ENCODE assay signal across 8 cellular contexts in the genomic region with DNA sequence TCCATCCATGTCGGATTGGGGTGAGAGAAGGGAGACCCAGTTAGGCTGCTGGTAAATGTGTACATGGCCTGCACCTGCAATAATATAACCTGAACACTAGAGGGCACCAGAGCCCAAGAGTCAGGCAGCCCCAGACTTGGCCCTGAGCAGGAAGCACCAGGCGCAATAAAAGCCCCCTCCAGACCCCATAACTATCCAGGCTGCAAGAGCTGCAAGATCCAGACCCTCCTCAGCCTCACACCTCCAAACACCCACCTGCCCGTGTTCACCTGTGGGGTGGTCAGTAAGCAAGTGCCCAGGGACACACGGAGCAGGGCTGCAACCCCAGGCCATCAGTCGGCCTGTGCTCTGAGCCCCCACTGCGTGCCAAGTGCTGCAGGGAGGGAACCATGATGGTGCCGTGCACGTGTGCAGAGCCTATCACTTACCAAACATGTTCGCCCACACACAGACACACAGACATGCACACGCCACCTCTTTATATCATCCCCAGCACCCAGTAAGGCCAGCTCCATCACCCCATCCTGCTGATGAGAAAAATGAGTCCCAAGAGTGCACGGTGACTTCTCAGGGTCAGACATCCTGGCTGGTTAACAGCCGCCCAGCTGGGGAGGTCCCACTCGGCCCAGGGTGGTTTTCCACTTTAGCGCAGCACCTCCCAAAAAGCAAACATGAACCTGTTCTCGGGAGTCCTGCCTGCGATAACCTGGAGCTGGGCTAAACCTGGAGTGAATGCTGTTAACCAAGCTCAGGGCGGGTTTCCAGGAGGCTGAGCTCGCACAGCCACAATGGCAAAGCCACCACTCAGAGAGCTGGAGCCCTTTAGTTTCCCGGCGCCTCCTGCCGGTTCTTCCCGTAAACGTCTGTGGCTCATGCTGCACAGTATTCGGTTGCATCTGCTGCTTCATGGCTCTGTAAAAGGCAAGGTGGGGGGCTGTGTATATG.
DNase-seq lines count a peak whose midpoint lies in the region; ATAC-seq and TF ChIP-seq lines count a peak whose summit lies in the region.

No MANE protein-coding gene starts in this region.

- H3K27me3 ChIP-seq in osteoblast (ENCODE audit: insufficient read depth, low read length) = no peaks in the 10 kb centered on the region

- ATAC-seq in GM19455 (IDR thresholded peaks at IDR 0.05; ENCODE audit: unreplicated experiment) (peak; percentile 78), GM18873 (IDR thresholded peaks at IDR 0.05; ENCODE audit: low FRiP score, unreplicated experiment) (no peak)

- in situ Hi-C loops in KBM-7 (cut with MboI; ENCODE audit: low pct_unique_long_range_greater_than_20kb, low sequenced_read_pairs) = loop anchor here (25.0 kb wide), 2 partner anchors 702 to 802 kb away; a partner anchor contains a TSS

- no peak overlapping the region for H2AFZ ChIP-seq in osteoblast (ENCODE audit: low read length)

- no peak overlapping the region for H3K4me3 ChIP-seq in osteoblast (ENCODE audit: insufficient read depth, low read length)

- H3K9me3 ChIP-seq in osteoblast (ENCODE audit: low read depth, low read length) = no peaks in the 10 kb centered on the region

- no peak overlapping the region for H3K27ac ChIP-seq in osteoblast (ENCODE audit: low read depth, low read length)

- peak; percentile 90 for TF ChIP-seq CTCF in osteoblast (IDR thresholded peaks at IDR 0.05; ENCODE audit: extremely low read depth, low read depth, low read length)

- H3K4me1 ChIP-seq in osteoblast (ENCODE audit: insufficient read depth, low read length) = peaks cover 7% of the 10 kb centered on the region

- H3K4me2 ChIP-seq in osteoblast (ENCODE audit: insufficient read depth, low read length) = peak overlapping the region; percentile 55

- peaks cover 40% of the 10 kb centered on the region for H4K20me1 ChIP-seq in osteoblast (ENCODE audit: insufficient read depth, low read length)

- no peaks in the 10 kb centered on the region for H3K36me3 ChIP-seq in osteoblast (ENCODE audit: insufficient read depth, low read length)

- DNase-seq in CD1c-positive myeloid dendritic cell (ENCODE audit: extremely low spot score) (peak; percentile 39), KBM-7 (peak; percentile 54), OCI-M1 (lab: John Stamatoyannopoulos, UW) (peak; percentile 63), activated T-helper 1 cell treated with Interleukin-2 at 50 U/mL for 16 hours (ENCODE audit: low read depth) (peak; percentile 9), fibroblast of the conjunctiva (ENCODE audit: low read depth) (peak; percentile 20), osteoblast (ENCODE audit: insufficient read length, low spot score, missing footprints) (peak; percentile 89)

- H3K79me2 ChIP-seq in osteoblast (ENCODE audit: insufficient read depth, low read length) = peaks cover 23% of the 10 kb centered on the region

Comparison
In these comparisons a context has a peak if more than half of its experiments do, and no peak if none do; other contexts are left out.
1. DNase-seq: peak in every context shown above with its lines; median percentile 89 in osteoblast; 63 in OCI-M1; 54 in KBM-7; 39 in CD1c-positive myeloid dendritic cell; 20 in fibroblast of the conjunctiva; 9 in activated T-helper 1 cell treated with Interleukin-2 at 50 U/mL for 16 hours.